Comparison of ENCODE assay signal across 16 cellular contexts in the genomic region with DNA sequence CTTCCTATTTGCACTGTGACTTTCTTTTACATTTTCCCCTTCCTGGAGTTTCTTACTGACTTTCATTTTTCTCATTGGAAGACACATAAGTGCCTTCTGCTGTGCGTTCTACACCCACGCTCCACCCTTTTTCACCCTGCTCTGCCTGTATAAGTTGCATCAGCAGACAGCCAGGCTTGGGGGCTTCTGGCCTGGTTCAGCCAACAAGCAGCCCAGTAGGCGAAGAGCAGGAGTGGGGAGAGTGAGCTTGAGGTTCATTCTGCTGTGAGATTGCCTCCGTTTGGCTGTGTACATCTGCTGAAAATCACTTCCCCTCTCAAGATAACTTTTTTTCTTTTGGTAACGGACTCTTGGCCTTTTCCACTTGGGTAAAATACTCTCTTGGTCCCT. TPM values are rescaled to one million over a fixed set of nuclear protein-coding genes. Genes with fewer than 3 reads are reported as not detected.
DNase-seq lines count a peak whose midpoint lies in the region; ATAC-seq lines count a peak whose summit lies in the region.
"Had no signal": no experiment of that assay in that cellular context is flagged by ENCODE, and none has a peak within 500 bp of the region (broad histone marks: within the 10 kb centered on the region; RNA-seq: fewer than 3 reads in every experiment).

No MANE protein-coding gene starts in this region.

- no peak overlapping the region for H3K23ac ChIP-seq in mesendoderm (ENCODE audit: low read length)

- H3K27me3 Mint-ChIP-seq in activated CD4-positive, alpha-beta T cell treated with anti-CD3 and anti-CD28 coated beads for 36 hours = no peaks in the 10 kb centered on the region
- H3K27me3 Mint-ChIP-seq in stimulated activated naive CD8-positive, alpha-beta T cell treated with anti-CD3 and anti-CD28 coated beads, Interleukin-15, amount 100 ng/mL, for 72 hours = no peaks in the 10 kb centered on the region

- H4K5ac ChIP-seq in mesendoderm (ENCODE audit: low read length) = no peak overlapping the region

- POLR2A ChIA-PET in activated CD4-positive, alpha-beta T cell treated with anti-CD3 and anti-CD28 coated beads for 36 hours (lab: Charles Lee) = no interaction called here

- no peak overlapping the region for H3K4me2 ChIP-seq in mesendoderm (ENCODE audit: low read length)

- H3K9me3 Mint-ChIP-seq in activated CD4-positive, alpha-beta T cell treated with anti-CD3 and anti-CD28 coated beads for 36 hours (ENCODE audit: low read depth) = no peaks in the 10 kb centered on the region
- H3K9me3 Mint-ChIP-seq in stimulated activated naive CD8-positive, alpha-beta T cell treated with anti-CD3 and anti-CD28 coated beads, Interleukin-15, amount 100 ng/mL, for 72 hours = no peaks in the 10 kb centered on the region

- H3K79me2 ChIP-seq in mesendoderm (ENCODE audit: control insufficient read depth, insufficient read depth, low read length) = no peaks in the 10 kb centered on the region

- ATAC-seq in activated CD4-positive, alpha-beta T cell treated with anti-CD3 and anti-CD28 coated beads for 36 hours = peak; percentile 81
- peak; percentile 91 for ATAC-seq in stimulated activated naive CD8-positive, alpha-beta T cell treated with anti-CD3 and anti-CD28 coated beads, Interleukin-15, amount 100 ng/mL, for 72 hours
- no peak for ATAC-seq in HG02678 (IDR thresholded peaks at IDR 0.05; ENCODE audit: unreplicated experiment)

- H3K79me1 ChIP-seq in mesendoderm (ENCODE audit: low read length) = no peaks in the 10 kb centered on the region

- peak overlapping the region; percentile 70 for H3K4me3 Mint-ChIP-seq in activated CD4-positive, alpha-beta T cell treated with anti-CD3 and anti-CD28 coated beads for 36 hours
- H3K4me3 Mint-ChIP-seq in stimulated activated naive CD8-positive, alpha-beta T cell treated with anti-CD3 and anti-CD28 coated beads, Interleukin-15, amount 100 ng/mL, for 72 hours = peak overlapping the region; percentile 74 to 89
- H3K4me3 Mint-ChIP-seq: IgD-negative memory B cell had no signal

- no peak overlapping the region for H2BK120ac ChIP-seq in mesendoderm (ENCODE audit: low read depth, low read length)

- peak overlapping the region; percentile 15 for H3K56ac ChIP-seq in mesendoderm (ENCODE audit: low read length)

- H2BK15ac ChIP-seq in mesendoderm (replicated peaks; ENCODE audit: low read depth) = no peak overlapping the region

- WGBS in mesendoderm (ENCODE audit: extremely low coverage, insufficient coverage, low lambda C conversion rate) = no CpG with 5 or more reads among the region's 5 CpGs

- H3K27ac Mint-ChIP-seq in activated CD4-positive, alpha-beta T cell treated with anti-CD3 and anti-CD28 coated beads for 36 hours = peak overlapping the region; percentile 96
- H3K27ac Mint-ChIP-seq in stimulated activated naive CD8-positive, alpha-beta T cell treated with anti-CD3 and anti-CD28 coated beads, Interleukin-15, amount 100 ng/mL, for 72 hours = peak overlapping the region; percentile 96 to 100

- no peak overlapping the region for H3K9ac ChIP-seq in mesendoderm (ENCODE audit: low read length)

- H4K8ac ChIP-seq in mesendoderm (ENCODE audit: low read depth, low read length) = no peak overlapping the region

- no peaks in the 10 kb centered on the region for H3K36me3 ChIP-seq in mesendoderm (ENCODE audit: control insufficient read depth, insufficient read depth, low read length)
- H3K36me3 ChIP-seq: stomach had no signal

- no peak overlapping the region for H3K18ac ChIP-seq in mesendoderm (ENCODE audit: low read length)

- H2AK5ac ChIP-seq in mesendoderm (ENCODE audit: low read length) = no peak overlapping the region

- no peak overlapping the region for H3K27ac ChIP-seq in mesendoderm (ENCODE audit: low read depth, low read length)
- H3K27ac ChIP-seq: epithelial cell of prostate, stomach had no signal

- H3K4me1 ChIP-seq in mesendoderm (ENCODE audit: control insufficient read depth, low read depth, low read length) = no peaks in the 10 kb centered on the region
- H3K4me1 ChIP-seq: Caco-2, stomach had no signal

- DNase-seq in activated CD4-positive, alpha-beta T cell treated with anti-CD3 and anti-CD28 coated beads for 36 hours = peak; percentile 73
- DNase-seq in activated CD4-positive, alpha-beta T cell treated with anti-CD3 and anti-CD28 coated beads, Interleukin-2, amount 50 U/mL, for 1 hour = no peak
- peak; percentile 72 for DNase-seq in activated CD8-positive, alpha-beta memory T cell treated with anti-CD3 and anti-CD28 coated beads, Interleukin-2, amount 50 U/mL, for 48 hours
- DNase-seq in mesendoderm (no peak), DMS79 treated with DMSO at 0.1 percent for 48 hours (lab: John Stamatoyannopoulos, UW) (no peak), NCI-H2081 (lab: John Stamatoyannopoulos, UW) (no peak)
- peak; percentile 57 to 72 for DNase-seq in stimulated activated naive CD8-positive, alpha-beta T cell treated with anti-CD3 and anti-CD28 coated beads, Interleukin-15, amount 100 ng/mL, for 72 hours
- DNase-seq: Caco-2, GDM1, NCI-H1105, NCI-H446 treated with DMSO at 0.1 percent for 48 hours, stomach, SW 1271 had no signal

- peaks cover 70% of the 10 kb centered on the region for H3K4me1 Mint-ChIP-seq in activated CD4-positive, alpha-beta T cell treated with anti-CD3 and anti-CD28 coated beads for 36 hours
- H3K4me1 Mint-ChIP-seq in stimulated activated naive CD8-positive, alpha-beta T cell treated with anti-CD3 and anti-CD28 coated beads, Interleukin-15, amount 100 ng/mL, for 72 hours = peaks cover 86% of the 10 kb centered on the region

- H3K36me3 Mint-ChIP-seq in activated CD4-positive, alpha-beta T cell treated with anti-CD3 and anti-CD28 coated beads for 36 hours (ENCODE audit: low read depth) = peaks cover 5% of the 10 kb centered on the region
- H3K36me3 Mint-ChIP-seq: IgD-negative memory B cell had no signal

- H3K4ac ChIP-seq in mesendoderm (ENCODE audit: low read depth, low read length) = no peak overlapping the region

- H3K27me3 ChIP-seq in mesendoderm (ENCODE audit: insufficient read depth, low read length, poor library complexity) = no peaks in the 10 kb centered on the region
- H3K27me3 ChIP-seq: stomach had no signal

- intact Hi-C loops in activated CD4-positive, alpha-beta T cell treated with anti-CD3 and anti-CD28 coated beads for 36 hours (cut with DNase I, micrococcal nuclease) = no loop called here

- H3K4me3 ChIP-seq in mesendoderm (ENCODE audit: low read length) = no peak overlapping the region
- H3K4me3 ChIP-seq: stomach had no signal

- no peak overlapping the region for H2BK5ac ChIP-seq in mesendoderm (ENCODE audit: low read length)

- CTCF ChIA-PET in activated CD4-positive, alpha-beta T cell treated with anti-CD3 and anti-CD28 coated beads for 36 hours (lab: Charles Lee) = no interaction called here

RNA-seq across cellular contexts. Expression of a gene that starts 38.4 kb away (rescaled TPM):
- 10 to 100 TPM in 1 of 2 experiments, 1 to 10 TPM in 1; 8.2 to 14.2 TPM for total RNA-seq in activated CD4-positive, alpha-beta T cell treated with anti-CD3 and anti-CD28 coated beads for 36 hours
- polyA plus RNA-seq in mesendoderm (2013, experiment 1 of 2) = 12.4 TPM
- 13.5 TPM for polyA plus RNA-seq in mesendoderm (2013, experiment 2 of 2)

Comparison
In these comparisons a context has a peak if more than half of its experiments do, and no peak if none do; other contexts are left out.
1. DNase-seq: peak in activated CD4-positive, alpha-beta T cell treated with anti-CD3 and anti-CD28 coated beads for 36 hours (single experiment), activated CD8-positive, alpha-beta memory T cell treated with anti-CD3 and anti-CD28 coated beads, Interleukin-2, amount 50 U/mL, for 48 hours (single experiment) and stimulated activated naive CD8-positive, alpha-beta T cell treated with anti-CD3 and anti-CD28 coated beads, Interleukin-15, amount 100 ng/mL, for 72 hours (2 of 2); none in activated CD4-positive, alpha-beta T cell treated with anti-CD3 and anti-CD28 coated beads, Interleukin-2, amount 50 U/mL, for 1 hour (single experiment), mesendoderm (single experiment), DMS79 treated with DMSO at 0.1 percent for 48 hours (single experiment) and NCI-H2081 (0 of 2).